ENCODE assay signal across 8 cellular contexts in genomic region chr12:52006726-52007157, GRCh38. TPM values are rescaled to one million over a fixed set of nuclear protein-coding genes. Genes with fewer than 3 reads are reported as not detected.
DNase-seq lines count a peak whose midpoint lies in the region; ATAC-seq and TF ChIP-seq lines count a peak whose summit lies in the region.

TSS of gene TAMALIN (plus strand) at chr12:52006946. CDS start at chr12:52007020, 74 bp downstream.

- no peaks in the 10 kb centered on the region for H3K9me3 ChIP-seq in stomach

- ATAC-seq in activated T-cell treated with anti-CD3 and anti-CD28 coated beads, Interleukin-2, amount 50 U/mL, for 4 hours = peak; percentile 79 to 81
- no peak for ATAC-seq in HG03354 (IDR thresholded peaks at IDR 0.05; ENCODE audit: poor library complexity, severe bottlenecking, unreplicated experiment)

- H3K36me3 Mint-ChIP-seq in activated T-cell treated with anti-CD3 and anti-CD28 coated beads, Interleukin-2, amount 50 U/mL, for 4 hours (ENCODE audit: insufficient read depth) = peaks cover 6% of the 10 kb centered on the region
- H3K36me3 Mint-ChIP-seq in nephron progenitor cell (ENCODE audit: low read depth) = peaks cover 11% of the 10 kb centered on the region

- H3K9me3 Mint-ChIP-seq in activated T-cell treated with anti-CD3 and anti-CD28 coated beads, Interleukin-2, amount 50 U/mL, for 4 hours = no peaks in the 10 kb centered on the region
- H3K9me3 Mint-ChIP-seq in nephron progenitor cell = no peaks in the 10 kb centered on the region

- no peak within 1 kb of the TSS for H3K27ac Mint-ChIP-seq in nephron progenitor cell

- WGBS in stomach, 5 donors = 0 to 1% (median 1%) methylated on average over 17 to 60 of the region's 60 CpGs

- H3K36me3 ChIP-seq in stomach = peaks cover 0 to 7% (median 5%) of the 10 kb centered on the region in 4 donors

- H3K4me1 ChIP-seq in stomach = peaks cover 26 to 77% (median 41%) of the 10 kb centered on the region in 4 donors

- peaks cover 23% of the 10 kb centered on the region for H3K4me1 Mint-ChIP-seq in activated T-cell treated with anti-CD3 and anti-CD28 coated beads, Interleukin-2, amount 50 U/mL, for 4 hours (ENCODE audit: low read depth)
- H3K4me1 Mint-ChIP-seq in nephron progenitor cell = peaks cover 73% of the 10 kb centered on the region

- intact Hi-C loops in stomach (cut with DNase I; ENCODE audit: low total_unique reads) = no loop called here

- peak; percentile 37 for DNase-seq in EL
- peak; percentile 84 for DNase-seq in NCI-H345 (lab: John Stamatoyannopoulos, UW)
- peak; percentile 83 for DNase-seq in activated T-cell treated with anti-CD3 and anti-CD28 coated beads, Interleukin-2, amount 50 U/mL, for 4 hours
- DNase-seq in fibroblast of mammary gland (ENCODE audit: low read depth) = no peak
- peak; percentile 84 for DNase-seq in nephron progenitor cell
- peak; percentile 70 for DNase-seq in stomach
- no peak for DNase-seq in DMS114 treated with DMSO at 0.1 percent for 48 hours (lab: John Stamatoyannopoulos, UW; ENCODE audit: unreplicated experiment)

- TF ChIP-seq CTCF in fibroblast of mammary gland (conservative IDR thresholded peaks at IDR 0.05; ENCODE audit: control insufficient read depth, insufficient read depth, low read depth, low read length) (no peak), nephron progenitor cell (IDR thresholded peaks at IDR 0.05) (no peak), stomach (IDR thresholded peaks at IDR 0.05) (no peak)

- peak within 1 kb of the TSS; percentile 86 for H3K4me3 Mint-ChIP-seq in activated T-cell treated with anti-CD3 and anti-CD28 coated beads, Interleukin-2, amount 50 U/mL, for 4 hours
- peak within 1 kb of the TSS; percentile 89 for H3K4me3 Mint-ChIP-seq in nephron progenitor cell

- peak within 1 kb of the TSS; percentile 72 to 87 (median 75) for H3K27ac ChIP-seq in stomach

- H3K4me3 ChIP-seq in fibroblast of mammary gland (ENCODE audit: control insufficient read depth, low read depth, low read length) (peak within 1 kb of the TSS; percentile 48), stomach (peak within 1 kb of the TSS; percentile 50 to 70 (median 64))

- TF ChIP-seq EP300 in stomach (IDR thresholded peaks at IDR 0.05) = no peak

- peak in 1 of 4 donors; percentile 28 for TF ChIP-seq POLR2A in stomach (IDR thresholded peaks at IDR 0.05)

- peaks cover 3% of the 10 kb centered on the region for H3K27me3 Mint-ChIP-seq in activated T-cell treated with anti-CD3 and anti-CD28 coated beads, Interleukin-2, amount 50 U/mL, for 4 hours (ENCODE audit: low read depth)
- H3K27me3 Mint-ChIP-seq in nephron progenitor cell (ENCODE audit: low read depth, poor library complexity) = peaks cover 30% of the 10 kb centered on the region

- H3K27me3 ChIP-seq in stomach = peaks cover 0 to 38% (median 19%) of the 10 kb centered on the region in 3 donors

RNA-seq across cellular contexts. Expression of gene TAMALIN, which starts in this region (rescaled TPM):
- total RNA-seq in activated T-cell treated with anti-CD3 and anti-CD28 coated beads, Interleukin-2, amount 50 U/mL, for 4 hours = 10 to 100 TPM; 13.5 to 16.5 (median 15.3) TPM
- total RNA-seq in stomach = 10 to 100 TPM in 2 of 5 donors, 1 to 10 TPM in 2, not detected in 1; 2.7 to 61.3 (median 16.6) TPM
- polyA plus RNA-seq in stomach = 10 to 100 TPM in 2 of 3 donors, 1 to 10 TPM in 1; 6.4 to 17.0 (median 16.3) TPM

Comparison
In these comparisons a context has a peak if more than half of its experiments do, and no peak if none do; other contexts are left out.
1. DNase-seq: peak in EL (single experiment), NCI-H345 (single experiment), activated T-cell treated with anti-CD3 and anti-CD28 coated beads, Interleukin-2, amount 50 U/mL, for 4 hours (single experiment), nephron progenitor cell (single experiment) and stomach (single experiment); none in fibroblast of mammary gland (single experiment) and DMS114 treated with DMSO at 0.1 percent for 48 hours (single experiment).